In the genomic region with DNA sequence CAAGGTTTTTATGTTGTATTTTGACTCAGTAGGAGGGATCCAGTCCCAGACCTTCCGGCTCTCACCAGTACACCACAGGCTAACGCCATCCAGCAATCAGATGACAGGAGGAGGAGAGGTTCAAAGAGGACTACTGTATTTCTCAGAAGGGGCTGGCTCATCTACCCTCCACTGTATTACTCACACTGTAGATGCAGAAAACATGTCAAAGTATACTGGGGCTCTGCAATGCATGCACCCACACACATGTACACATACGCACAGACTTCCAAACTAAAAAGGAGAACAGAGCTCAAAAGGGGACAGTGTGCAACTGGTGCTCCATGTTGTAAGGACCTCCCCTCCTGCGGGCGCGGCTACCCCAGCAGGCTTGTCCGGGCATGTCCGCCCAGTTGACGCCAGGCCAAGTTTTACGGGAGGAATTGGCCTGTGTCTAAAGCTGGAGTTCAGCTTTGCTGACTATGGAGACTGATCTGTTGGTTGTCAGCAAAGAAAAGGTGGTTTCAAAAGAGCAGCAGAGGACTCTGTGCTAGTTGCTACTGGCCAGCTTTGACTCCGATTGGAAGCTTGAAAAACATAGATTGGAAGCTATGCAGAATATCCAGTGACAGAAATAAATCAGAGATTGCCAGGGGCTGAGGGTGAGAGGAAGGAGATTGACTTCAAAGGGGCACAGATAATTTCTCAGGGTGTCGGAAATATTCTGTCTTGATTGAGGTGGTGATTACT, we compare ENCODE assay signal across 9 cellular contexts.
DNase-seq lines count a peak whose midpoint lies in the region; ATAC-seq, FAIRE-seq and TF ChIP-seq lines count a peak whose summit lies in the region.
"Had no signal": no experiment of that assay in that cellular context is flagged by ENCODE, and none has a peak within 500 bp of the region (broad histone marks: within the 10 kb centered on the region; RNA-seq: fewer than 3 reads in every experiment).

No MANE protein-coding gene starts in this region.

- no peak for TF ChIP-seq EP300 in Ishikawa (IDR thresholded peaks at IDR 0.05; ENCODE audit: borderline replicate concordance)
- TF ChIP-seq EP300 in SK-N-SH (IDR thresholded peaks at IDR 0.05; ENCODE audit: borderline replicate concordance in 1 of 2, low read depth in 1 of 2, low read length in 1 of 2): no peak

- H3K4me3 ChIP-seq in SK-N-SH (ENCODE audit: low read depth in 2 of 2, low read length in 1 of 2) (no peak overlapping the region), upper lobe of right lung (peak overlapping the region; percentile 8)

- peaks cover 2% of the 10 kb centered on the region; the same call in 1 of the 2 replicates for H3K9me3 ChIP-seq in SK-N-SH
- no peaks in the 10 kb centered on the region for H3K9me3 ChIP-seq in upper lobe of right lung

- H3K9ac ChIP-seq in SK-N-SH: no peak overlapping the region

- no peaks in the 10 kb centered on the region for H3K9me2 ChIP-seq in SK-N-SH

- intact Hi-C loops in upper lobe of right lung (cut with DNase I): no loop called here

- no peaks in the 10 kb centered on the region for H4K20me1 ChIP-seq in SK-N-SH (ENCODE audit: insufficient read depth)

- TF ChIP-seq RAD21 in Ishikawa (IDR thresholded peaks at IDR 0.05; ENCODE audit: low read depth) (peak; percentile 16; the same call in 1 of the 2 replicates), SK-N-SH (IDR thresholded peaks at IDR 0.05; ENCODE audit: low read length) (no peak)

- H3K79me2 ChIP-seq in SK-N-SH (ENCODE audit: insufficient read depth): no peaks in the 10 kb centered on the region

- H3K27ac ChIP-seq in SK-N-SH (ENCODE audit: low read depth in 2 of 2, low read length in 1 of 2): peak overlapping the region; percentile 19 to 60; a peak in 3 of 4 replicates
- H3K27ac ChIP-seq in upper lobe of right lung: peak overlapping the region; percentile 72

- no peaks in the 10 kb centered on the region for H3K36me3 ChIP-seq in SK-N-SH (replicated peaks in 1 of 2; ENCODE audit: control insufficient read depth in 1 of 2, insufficient read depth in 2 of 2, low read length in 1 of 2)
- H3K36me3 ChIP-seq in upper lobe of right lung: no peaks in the 10 kb centered on the region

- peak overlapping the region; percentile 61 for H2AFZ ChIP-seq in SK-N-SH (ENCODE audit: low read depth)

- H3F3A ChIP-seq in SK-N-SH (replicated peaks; ENCODE audit: insufficient read depth): no peaks in the 10 kb centered on the region

- 82% methylated on average over 11 of the region's 12 CpGs for WGBS in SK-N-SH (ENCODE audit: low lambda C conversion rate)

- no peak for FAIRE-seq in GM12892 (lab: Jason Lieb, UNC)

- ATAC-seq in upper lobe of right lung: peak; percentile 90
- ATAC-seq in GM18909 (IDR thresholded peaks at IDR 0.05; ENCODE audit: poor library complexity, unreplicated experiment): no peak

- POLR2A ChIA-PET in SK-N-SH (lab: Yijun Ruan, JAX): interaction anchor here (0.6 to 0.7 kb wide), 2 partner anchors 447 to 832 kb away, joined by 3 read pairs; no protein-coding TSS in a partner anchor

- peak in 10 of 14 donors; percentile 39 to 75 (median 62) for DNase-seq in C1 segment of cervical spinal cord (lab: John Stamatoyannopoulos, UW)
- peak; percentile 37 for DNase-seq in SK-N-SH
- peak; percentile 36 for DNase-seq in epidermal melanocyte (ENCODE audit: insufficient read length, low spot score)
- DNase-seq in midbrain (lab: John Stamatoyannopoulos, UW): peak; percentile 66
- DNase-seq in upper lobe of right lung: peak; percentile 91
- no peak for DNase-seq in GM12892 (ENCODE audit: insufficient read length)
- DNase-seq: natural killer cell had no signal

- H3K4me1 ChIP-seq in SK-N-SH (ENCODE audit: control insufficient read depth in 1 of 2, insufficient read depth in 2 of 2, low read depth in 1 of 2, low read length in 1 of 2) (peaks cover 10 to 20% of the 10 kb centered on the region in 2 experiments; a peak in 3 of 4 replicates), upper lobe of right lung (peaks cover 27% of the 10 kb centered on the region)

- CTCF ChIA-PET in SK-N-SH (lab: Yijun Ruan, JAX): interaction anchor here (1.4 to 3.8 kb wide), 6 partner anchors 10 to 553 kb away, joined by 3 to 14 read pairs (median 4); no protein-coding TSS in a partner anchor

- no peak for TF ChIP-seq CTCF in SK-N-SH (IDR thresholded peaks at IDR 0.05)
- no peak for TF ChIP-seq CTCF in upper lobe of right lung (IDR thresholded peaks at IDR 0.05)

- H3K27me3 ChIP-seq in SK-N-SH (ENCODE audit: insufficient read depth): no peaks in the 10 kb centered on the region
- H3K27me3 ChIP-seq in upper lobe of right lung: no peaks in the 10 kb centered on the region

- H3K4me2 ChIP-seq in SK-N-SH: no peak overlapping the region

- TF ChIP-seq POLR2A in GM12892 (IDR thresholded peaks at IDR 0.05; ENCODE audit: low read depth, low read length): no peak

TF ChIP-seq in Ishikawa, 13 proteins besides CTCF, POLR2A, EP300 and RAD21 (continues in another document):
- TF ChIP-seq, protein P1, sequence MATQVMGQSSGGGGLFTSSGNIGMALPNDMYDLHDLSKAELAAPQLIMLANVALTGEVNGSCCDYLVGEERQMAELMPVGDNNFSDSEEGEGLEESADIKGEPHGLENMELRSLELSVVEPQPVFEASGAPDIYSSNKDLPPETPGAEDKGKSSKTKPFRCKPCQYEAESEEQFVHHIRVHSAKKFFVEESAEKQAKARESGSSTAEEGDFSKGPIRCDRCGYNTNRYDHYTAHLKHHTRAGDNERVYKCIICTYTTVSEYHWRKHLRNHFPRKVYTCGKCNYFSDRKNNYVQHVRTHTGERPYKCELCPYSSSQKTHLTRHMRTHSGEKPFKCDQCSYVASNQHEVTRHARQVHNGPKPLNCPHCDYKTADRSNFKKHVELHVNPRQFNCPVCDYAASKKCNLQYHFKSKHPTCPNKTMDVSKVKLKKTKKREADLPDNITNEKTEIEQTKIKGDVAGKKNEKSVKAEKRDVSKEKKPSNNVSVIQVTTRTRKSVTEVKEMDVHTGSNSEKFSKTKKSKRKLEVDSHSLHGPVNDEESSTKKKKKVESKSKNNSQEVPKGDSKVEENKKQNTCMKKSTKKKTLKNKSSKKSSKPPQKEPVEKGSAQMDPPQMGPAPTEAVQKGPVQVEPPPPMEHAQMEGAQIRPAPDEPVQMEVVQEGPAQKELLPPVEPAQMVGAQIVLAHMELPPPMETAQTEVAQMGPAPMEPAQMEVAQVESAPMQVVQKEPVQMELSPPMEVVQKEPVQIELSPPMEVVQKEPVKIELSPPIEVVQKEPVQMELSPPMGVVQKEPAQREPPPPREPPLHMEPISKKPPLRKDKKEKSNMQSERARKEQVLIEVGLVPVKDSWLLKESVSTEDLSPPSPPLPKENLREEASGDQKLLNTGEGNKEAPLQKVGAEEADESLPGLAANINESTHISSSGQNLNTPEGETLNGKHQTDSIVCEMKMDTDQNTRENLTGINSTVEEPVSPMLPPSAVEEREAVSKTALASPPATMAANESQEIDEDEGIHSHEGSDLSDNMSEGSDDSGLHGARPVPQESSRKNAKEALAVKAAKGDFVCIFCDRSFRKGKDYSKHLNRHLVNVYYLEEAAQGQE (IDR thresholded peaks at IDR 0.05; ENCODE audit: low read depth): no peak
- TF ChIP-seq FOXM1 (IDR thresholded peaks at IDR 0.05; ENCODE audit: borderline replicate concordance, low read depth) (0 out of 2 replicates have a peak, but pooled peaks have one; percentile 19), YY1 (IDR thresholded peaks at IDR 0.05; ENCODE audit: low read depth) (peak; percentile 64; the same call in 1 of the 2 replicates), TCF12 (IDR thresholded peaks at IDR 0.05; ENCODE audit: low read depth) (peak; percentile 57; the same call in 1 of the 2 replicates)

TF ChIP-seq in SK-N-SH, 30 proteins besides CTCF, POLR2A, EP300 and RAD21:
- TF ChIP-seq GATA2 (CRISPR knock-in tag; IDR thresholded peaks at IDR 0.05) (no peak), ELF1 (IDR thresholded peaks at IDR 0.05) (no peak), NFIC (IDR thresholded peaks at IDR 0.05; ENCODE audit: borderline replicate concordance) (peak; percentile 68)
- TF ChIP-seq, protein P2, sequence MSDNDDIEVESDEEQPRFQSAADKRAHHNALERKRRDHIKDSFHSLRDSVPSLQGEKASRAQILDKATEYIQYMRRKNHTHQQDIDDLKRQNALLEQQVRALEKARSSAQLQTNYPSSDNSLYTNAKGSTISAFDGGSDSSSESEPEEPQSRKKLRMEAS (IDR thresholded peaks at IDR 0.05; ENCODE audit: low read depth): 0 out of 2 replicates have a peak, but pooled peaks have one; percentile 16
